In the genomic region with DNA sequence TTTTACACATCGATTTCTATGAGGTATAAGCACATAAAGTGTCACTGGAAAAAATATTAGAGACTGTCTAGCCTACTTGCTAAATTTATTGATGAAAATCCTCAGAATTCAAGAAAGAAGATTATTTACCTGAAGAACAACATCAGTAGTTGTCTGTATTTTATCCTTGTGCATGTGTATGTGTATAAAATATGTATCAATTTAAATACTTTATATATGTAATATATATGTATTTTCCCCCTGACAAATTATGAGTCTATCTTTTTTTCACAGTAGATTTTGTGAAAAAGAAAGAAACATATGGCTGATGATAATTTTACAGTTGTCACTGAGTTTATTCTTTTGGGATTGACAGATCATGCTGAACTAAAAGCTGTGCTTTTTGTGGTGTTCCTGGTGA, we compare ENCODE assay signal across 11 cellular contexts. TPM values are rescaled to one million over a fixed set of nuclear protein-coding genes. Genes with fewer than 3 reads are reported as not detected.
"Had no signal": no experiment of that assay in that cellular context is flagged by ENCODE, and none has a peak within 500 bp of the region (broad histone marks: within the 10 kb centered on the region; RNA-seq: fewer than 3 reads in every experiment).

OR5J2 (plus strand) TSS at position 301 of the 400 bp plus-strand sequence; CDS start at position 301, 0 bp downstream.

- FAIRE-seq: HepG2, HTR-8/SVneo, K562 had no signal

- ATAC-seq: HepG2, K562 had no signal

- H3K9ac ChIP-seq: KMS-11 had no signal

- DNase-seq: IMR-90, KBM-7, KG1 had no signal

- H3K4me3 ChIP-seq: K562 had no signal

- H3K4me2 ChIP-seq: KMS-11 had no signal

- H3K27ac ChIP-seq: HL-60, KMS-11 had no signal

RNA-seq across cellular contexts. Expression of gene OR5J2, which starts in this region (rescaled TPM):
- total RNA-seq: HepG2, HT-29, HT1080, IMR-90, K562 had no signal
- polyA plus RNA-seq: HepG2, IgD-negative memory B cell, IMR-90, K562 had no signal
